ENCODE assay signal across 33 cellular contexts in genomic region chr18:54798186-54798585, GRCh38. TPM values are rescaled to one million over a fixed set of nuclear protein-coding genes. Genes with fewer than 3 reads are reported as not detected.
"Had no signal": no experiment of that assay in that cellular context is flagged by ENCODE, and none has a peak within 500 bp of the region (broad histone marks: within the 10 kb centered on the region; RNA-seq: fewer than 3 reads in every experiment).

No MANE protein-coding gene starts in this region.

- H3K36me3 ChIP-seq: adrenal gland, cardiac muscle cell had no signal

- FAIRE-seq: bronchial epithelial cell, TTC549 had no signal

- H3K9me3 ChIP-seq: adrenal gland had no signal

- H3K27me3 ChIP-seq: cardiac muscle cell had no signal

- H3K4me3 ChIP-seq: adrenal gland, cardiac muscle cell had no signal

- H3K4me1 ChIP-seq: adrenal gland had no signal

- H3K27ac ChIP-seq: adrenal gland, cardiac muscle cell, VCaP had no signal

- DNase-seq: activated B cell treated with CpG ODN at 0.5 μM for 24 hours; activated CD4-positive, alpha-beta memory T cell treated with anti-CD3 and anti-CD28 coated beads for 36 hours; activated CD4-positive, alpha-beta T cell treated with anti-CD3 and anti-CD28 coated beads for 4 hours; activated CD4-positive, alpha-beta T cell treated with anti-CD3 and anti-CD28 coated beads, Interleukin-2, amount 10 ng/mL, durations not matched to agents 24 days and 14 days; activated CD4-positive, alpha-beta T cell treated with anti-CD3 and anti-CD28 coated beads, Interleukin-2, amount 50 U/mL, for 1 hour; activated CD4-positive, alpha-beta T cell treated with anti-CD3 and anti-CD28 coated beads, Interleukin-2, amount 50 U/mL, for 4 hours; activated CD4-positive, CD25-positive, alpha-beta regulatory T cell treated with anti-CD3 and anti-CD28 coated beads, Interleukin-2, amount 50 U/mL, for 72 hours; activated CD8-positive, alpha-beta memory T cell treated with anti-CD3 and anti-CD28 coated beads, Interleukin-2, amount 50 U/mL, for 4 hours; activated CD8-positive, alpha-beta T cell treated with anti-CD3 and anti-CD28 coated beads for 36 hours; activated effector memory CD4-positive, alpha-beta T cell treated with anti-CD3 and anti-CD28 coated beads, Interleukin-2, amount 50 U/mL, for 16 hours; activated gamma-delta T cell treated with Interleukin-2 at 50 U/mL for 16 hours; activated naive CD4-positive, alpha-beta T cell; activated naive CD4-positive, alpha-beta T cell treated with anti-CD3 and anti-CD28 coated beads for 36 hours; activated naive CD4-positive, alpha-beta T cell treated with anti-CD3 and anti-CD28 coated beads, Interleukin-2, amount 50 U/mL, for 16 hours; activated naive CD8-positive, alpha-beta T cell treated with anti-CD3 and anti-CD28 coated beads, Interleukin-2, amount 10 ng/mL, durations not matched to agents 7 days and 5 days; activated T-cell treated with anti-CD3 and anti-CD28 coated beads for 4 hours; activated T-cell treated with anti-CD3 and anti-CD28 coated beads, Interleukin-2, amount 50 U/mL, for 1 hour; activated T-cell treated with anti-CD3 and anti-CD28 coated beads, Interleukin-2, amount 50 U/mL, for 4 hours; activated T-cell treated with anti-CD3 and anti-CD28 coated beads, Interleukin-2, amount 50 U/mL, for 72 hours; adrenal gland; amniotic stem cell; aorta; caudate nucleus; cerebellar nuclear complex; T-helper 1 cell; T-helper 2 cell; T-helper 9 cell had no signal

- ATAC-seq: activated CD8-positive, alpha-beta T cell treated with anti-CD3 and anti-CD28 coated beads for 36 hours; activated naive CD4-positive, alpha-beta T cell treated with anti-CD3 and anti-CD28 coated beads, Interleukin-2, amount 50 U/mL, for 72 hours; activated T-cell treated with anti-CD3 and anti-CD28 coated beads, Interleukin-2, amount 50 U/mL, for 4 hours; activated T-cell treated with anti-CD3 and anti-CD28 coated beads, Interleukin-2, amount 50 U/mL, for 72 hours; activated T-helper 17 cell treated with anti-CD3 and anti-CD28 coated beads, Interleukin-2, amount 50 U/mL, for 72 hours had no signal

RNA-seq across cellular contexts. Expression of gene RAB27B, which starts 30.1 kb away (rescaled TPM):
- total RNA-seq: activated CD8-positive, alpha-beta T cell treated with anti-CD3 and anti-CD28 coated beads for 36 hours had no signal
